In the genomic region with DNA sequence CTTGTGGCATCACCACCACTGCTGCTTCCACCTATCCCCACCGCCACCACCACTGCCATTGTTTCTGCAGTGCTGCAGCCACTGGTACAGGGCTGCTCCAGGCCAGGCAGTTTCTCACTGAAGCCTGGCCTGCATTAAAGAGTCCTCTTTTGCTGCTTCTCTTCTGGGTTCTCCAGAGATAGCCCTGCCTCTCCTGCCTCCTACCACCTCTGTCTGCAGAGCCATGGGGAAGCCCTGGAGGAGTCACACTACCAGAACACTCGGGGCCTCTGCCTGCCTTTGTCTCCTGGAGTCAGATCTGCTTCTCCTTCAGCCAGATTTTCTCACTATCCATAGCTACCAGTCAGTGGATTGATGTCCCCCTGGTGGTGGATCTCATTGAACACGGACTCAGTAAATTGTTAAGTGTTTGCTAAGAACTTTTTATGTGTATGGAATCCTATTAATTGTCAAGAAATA, we compare ENCODE assay signal across 9 cellular contexts.
DNase-seq lines count a peak whose midpoint lies in the region; ATAC-seq and TF ChIP-seq lines count a peak whose summit lies in the region.
"Had no signal": no experiment of that assay in that cellular context is flagged by ENCODE, and none has a peak within 500 bp of the region (broad histone marks: within the 10 kb centered on the region; RNA-seq: fewer than 3 reads in every experiment).

No MANE protein-coding gene starts in this region.

- peaks cover 30% of the 10 kb centered on the region for H3K9me3 Mint-ChIP-seq in nephron progenitor cell

- H3K4me1 ChIP-seq in OCI-LY3 (ENCODE audit: low read length), result no peaks in the 10 kb centered on the region

- peaks cover 19% of the 10 kb centered on the region for H3K36me3 Mint-ChIP-seq in nephron progenitor cell (ENCODE audit: low read depth)
- H3K36me3 Mint-ChIP-seq: activated naive CD8-positive, alpha-beta T cell had no signal

- H2AFZ ChIP-seq in OCI-LY3 (ENCODE audit: low read depth, low read length), result no peak overlapping the region

- no peaks in the 10 kb centered on the region for H3K9me3 ChIP-seq in OCI-LY3 (ENCODE audit: insufficient read depth, low read length)

- no peak overlapping the region for H3K27ac ChIP-seq in OCI-LY3 (ENCODE audit: low read length)

- H3K9ac ChIP-seq in OCI-LY3 (ENCODE audit: low read length), result no peak overlapping the region

- H3K27me3 ChIP-seq in OCI-LY3 (ENCODE audit: low read depth, low read length), result no peaks in the 10 kb centered on the region

- no peaks in the 10 kb centered on the region for H3K79me2 ChIP-seq in OCI-LY3 (ENCODE audit: low read length)

- no peaks in the 10 kb centered on the region for H4K20me1 ChIP-seq in OCI-LY3 (ENCODE audit: insufficient read depth, low read length)

- H3K27me3 Mint-ChIP-seq in nephron progenitor cell (ENCODE audit: low read depth, poor library complexity), result peaks cover 9% of the 10 kb centered on the region

- no peak overlapping the region for H3K4me3 ChIP-seq in OCI-LY3 (ENCODE audit: low read length)
- no peak overlapping the region for H3K4me3 ChIP-seq in epithelial cell of esophagus (ENCODE audit: low read length)

- ATAC-seq in GM18498 (IDR thresholded peaks at IDR 0.05; ENCODE audit: unreplicated experiment) (no peak), HG03045 (IDR thresholded peaks at IDR 0.05; ENCODE audit: unreplicated experiment) (no peak)

- no peak overlapping the region for H3K4me3 Mint-ChIP-seq in nephron progenitor cell
- H3K4me3 Mint-ChIP-seq: activated naive CD8-positive, alpha-beta T cell had no signal

- H3K27ac Mint-ChIP-seq in nephron progenitor cell, result no peak overlapping the region
- H3K27ac Mint-ChIP-seq: activated naive CD8-positive, alpha-beta T cell had no signal

- H3K4me2 ChIP-seq in OCI-LY3 (ENCODE audit: low read length), result no peak overlapping the region

- H3K4me1 Mint-ChIP-seq in nephron progenitor cell, result peaks cover 6% of the 10 kb centered on the region

- no peaks in the 10 kb centered on the region for H3K36me3 ChIP-seq in OCI-LY3 (replicated peaks; ENCODE audit: low read depth, low read length)

- TF ChIP-seq CTCF in OCI-LY3 (IDR thresholded peaks at IDR 0.05; ENCODE audit: low read depth, low read length), result peak; percentile 22
- peak; percentile 54 for TF ChIP-seq CTCF in epithelial cell of esophagus (IDR thresholded peaks at IDR 0.05; ENCODE audit: insufficient read depth, low read depth, low read length, missing control alignments)
- TF ChIP-seq CTCF in nephron progenitor cell (IDR thresholded peaks at IDR 0.05), result peak; percentile 47

- DNase-seq in NCI-H345 (lab: John Stamatoyannopoulos, UW) (peak; percentile 11), NCI-H345 treated with DMSO at 0.1 percent for 48 hours (lab: John Stamatoyannopoulos, UW; ENCODE audit: unreplicated experiment) (no peak), epithelial cell of esophagus (ENCODE audit: low read depth) (peak; percentile 71), nephron progenitor cell (peak; percentile 9), NCI-H2081 (lab: John Stamatoyannopoulos, UW) (no peak)

Comparison
In these comparisons a context has a peak if more than half of its experiments do, and no peak if none do; other contexts are left out.
1. DNase-seq: peak in NCI-H345 (single experiment), epithelial cell of esophagus (single experiment) and nephron progenitor cell (single experiment); none in NCI-H345 treated with DMSO at 0.1 percent for 48 hours (single experiment) and NCI-H2081 (0 of 2).
2. Peak in every context shown above with its lines, with median percentiles within 50 percentile points of each other: CTCF ChIP-seq.